Comparison of ENCODE assay signal across 9 cellular contexts in genomic region chr12:63846249-63846967, GRCh38. TPM values are rescaled to one million over a fixed set of nuclear protein-coding genes. Genes with fewer than 3 reads are reported as not detected.
DNase-seq lines count a peak whose midpoint lies in the region; ATAC-seq and TF ChIP-seq lines count a peak whose summit lies in the region.
"Had no signal": no experiment of that assay in that cellular context is flagged by ENCODE, and none has a peak within 500 bp of the region (broad histone marks: within the 10 kb centered on the region; RNA-seq: fewer than 3 reads in every experiment).

No MANE protein-coding gene starts in this region.

- H3K79me2 ChIP-seq in OCI-LY7 (ENCODE audit: insufficient read depth, low read depth, low read length) = no peaks in the 10 kb centered on the region; the same call in 1 of the 2 replicates

- H3K9ac ChIP-seq in muscle layer of colon (ENCODE audit: low read length) = peak overlapping the region; percentile 2

- H2AFZ ChIP-seq in OCI-LY7 (ENCODE audit: low read length) = no peak overlapping the region

- no peak overlapping the region for H3K4me2 ChIP-seq in OCI-LY7 (ENCODE audit: low read length)

- H3K36me3 ChIP-seq in muscle layer of colon (ENCODE audit: insufficient read depth, low read length) (no peaks in the 10 kb centered on the region), OCI-LY7 (ENCODE audit: insufficient read depth, low read length) (no peaks in the 10 kb centered on the region)

- CTCF ChIA-PET in OCI-LY7 (lab: Charles Lee; ENCODE audit: unreplicated experiment) = no interaction called here

- DNase-seq in AG10803 (ENCODE audit: low read depth) (peak; percentile 34), NCI-H1694 treated with DMSO at 0.1 percent for 48 hours (lab: John Stamatoyannopoulos, UW) (peak; percentile 32), dermis blood vessel endothelial cell (peak; percentile 20), sciatic nerve (ENCODE audit: low spot score) (no peak), OCI-LY7 (ENCODE audit: low spot score) (no peak), hepatic stellate cell (ENCODE audit: low spot score) (no peak)
- DNase-seq: central memory CD4-positive, alpha-beta T cell had no signal

- BruUV-seq in OCI-LY7 (replicated peaks; lab: Mats Ljungman, UMichigan) = no TSS peak

- no peaks in the 10 kb centered on the region for H3K27me3 ChIP-seq in muscle layer of colon (ENCODE audit: control insufficient read depth in 1 of 2, insufficient read depth in 2 of 2, low read length in 2 of 2)

- H3K4me3 ChIP-seq in AG10803 (ENCODE audit: low read length) (peak overlapping the region; percentile 94), muscle layer of colon (ENCODE audit: low read depth in 1 of 2, low read length in 2 of 2) (peak overlapping the region in 1 of 2 donors; percentile 97), OCI-LY7 (ENCODE audit: low read depth, low read length, poor library complexity, severe bottlenecking) (no peak overlapping the region)

- H3K27ac ChIP-seq in muscle layer of colon (ENCODE audit: low read depth, low read length) (no peak overlapping the region), OCI-LY7 (ENCODE audit: low read depth, low read length, poor library complexity, severe bottlenecking) (no peak overlapping the region)

- intact Hi-C loops in sciatic nerve (cut with DNase I) = no loop called here
- intact Hi-C loops in OCI-LY7 (cut with micrococcal nuclease; ENCODE audit: unreplicated experiment) = loop anchor here (10.0 kb wide), 1 partner anchor 108 kb away; no protein-coding TSS in a partner anchor

- peaks cover 23% of the 10 kb centered on the region for H3K4me1 ChIP-seq in muscle layer of colon (ENCODE audit: insufficient read depth, low read length)
- no peaks in the 10 kb centered on the region for H3K4me1 ChIP-seq in OCI-LY7 (ENCODE audit: insufficient read depth, low read length, poor library complexity, severe bottlenecking)

- H3K9me3 ChIP-seq in muscle layer of colon (ENCODE audit: low read length) (no peaks in the 10 kb centered on the region), OCI-LY7 (ENCODE audit: low read length) (no peaks in the 10 kb centered on the region)

- ATAC-seq in sciatic nerve (no peak), GM19452 (IDR thresholded peaks at IDR 0.05; ENCODE audit: unreplicated experiment) (no peak)

- POLR2A ChIA-PET in OCI-LY7 (lab: Charles Lee) = no interaction called here

- H3K9me2 ChIP-seq in OCI-LY7 (ENCODE audit: insufficient read depth, low read length) = no peaks in the 10 kb centered on the region

- H4K20me1 ChIP-seq in OCI-LY7 (ENCODE audit: insufficient read depth, low read length) = no peaks in the 10 kb centered on the region

- TF ChIP-seq CTCF in AG10803 (conservative IDR thresholded peaks at IDR 0.05; ENCODE audit: low read length) (peak; percentile 34), OCI-LY7 (conservative IDR thresholded peaks at IDR 0.05; ENCODE audit: low read length) (no peak)

RNA-seq across cellular contexts. Expression of gene SRGAP1, which starts 1.9 kb away (rescaled TPM):
- total RNA-seq in dermis blood vessel endothelial cell = 2.9 and 12.9 TPM in 2 replicates
- 16.0 TPM for total RNA-seq in sciatic nerve
- 0.06 TPM in 1 of 2 replicates, not detected in the other for total RNA-seq in OCI-LY7 (2014; rRNA removed; shearing (Covaris generic))
- 0.02 TPM in 1 of 2 replicates, not detected in the other for total RNA-seq in OCI-LY7 (2022)

Comparison
In these comparisons a context has a peak if more than half of its experiments do, and no peak if none do; other contexts are left out.
1. DNase-seq: peak in AG10803 (single experiment), NCI-H1694 treated with DMSO at 0.1 percent for 48 hours (single experiment) and dermis blood vessel endothelial cell (single experiment); none in sciatic nerve (single experiment), OCI-LY7 (single experiment) and hepatic stellate cell (single experiment).